Comparison of ENCODE assay signal across 19 cellular contexts in genomic region chr3:156906275-156906674, GRCh38.
DNase-seq lines count a peak whose midpoint lies in the region; ATAC-seq, FAIRE-seq and TF ChIP-seq lines count a peak whose summit lies in the region.
"Had no signal": no experiment of that assay in that cellular context is flagged by ENCODE, and none has a peak within 500 bp of the region (broad histone marks: within the 10 kb centered on the region; RNA-seq: fewer than 3 reads in every experiment).

No MANE protein-coding gene starts in this region.

- intact Hi-C loops in esophagus muscularis mucosa (cut with DNase I) (no loop called here), spleen (cut with DNase I; ENCODE audit: low total_unique reads) (no loop called here)

- no peak overlapping the region for H3K4me3 ChIP-seq in esophagus muscularis mucosa
- H3K4me3 ChIP-seq in parathyroid adenoma (ENCODE audit: low read depth, low read length) = no peak overlapping the region
- no peak overlapping the region for H3K4me3 ChIP-seq in spleen
- H3K4me3 ChIP-seq: BLaER1, GM12878, GM23338 had no signal

- H3K27me3 ChIP-seq in esophagus muscularis mucosa (no peaks in the 10 kb centered on the region), parathyroid adenoma (ENCODE audit: control insufficient read depth, insufficient read depth, low read length) (no peaks in the 10 kb centered on the region), spleen (replicated peaks in 1 of 7) (no peaks in the 10 kb centered on the region)
- H3K27me3 ChIP-seq: BLaER1 had no signal

- no peak overlapping the region for H3K4me2 ChIP-seq in parathyroid adenoma (ENCODE audit: low read length)
- H3K4me2 ChIP-seq: BLaER1, GM23338 had no signal

- no peak for ATAC-seq in HG02870 (IDR thresholded peaks at IDR 0.05; ENCODE audit: unreplicated experiment)
- ATAC-seq: GM12878, GM23338, HepG2 had no signal

- FAIRE-seq in GM12891 (lab: Jason Lieb, UNC) (peak; percentile 75), GM19239 (lab: Jason Lieb, UNC) (no peak)
- FAIRE-seq: GM12878, H54, HepG2, HTR-8/SVneo had no signal

- TF ChIP-seq EP300 in esophagus muscularis mucosa (IDR thresholded peaks at IDR 0.05) = peak; percentile 11

- DNase-seq in GM12891 (ENCODE audit: insufficient read length, low spot score) = no peak
- DNase-seq in esophagus muscularis mucosa (ENCODE audit: extremely low spot score) = no peak
- DNase-seq in spleen = no peak
- no peak for DNase-seq in GM19239 (ENCODE audit: insufficient read length, low spot score)
- DNase-seq in HUDEP-2 (lab: John Stamatoyannopoulos, UW; ENCODE audit: unreplicated experiment in 76 of 76) = no peak
- DNase-seq: 8988T; CD4-positive, alpha-beta memory T cell; DMS53; DND-41; EL; HCEC 1CT had no signal

- no peak for TF ChIP-seq CTCF in esophagus muscularis mucosa (IDR thresholded peaks at IDR 0.05)
- TF ChIP-seq CTCF in parathyroid adenoma (IDR thresholded peaks at IDR 0.05) = no peak
- TF ChIP-seq CTCF in spleen (IDR thresholded peaks at IDR 0.05 in 8 of 11, conservative IDR thresholded peaks at IDR 0.05 in 3 of 11) = no peak

- H3K27ac ChIP-seq in esophagus muscularis mucosa (replicated peaks in 1 of 4) (no peak overlapping the region), parathyroid adenoma (no peak overlapping the region), spleen (no peak overlapping the region)
- H3K27ac ChIP-seq: BLaER1 had no signal

- H3K4me1 ChIP-seq in esophagus muscularis mucosa (no peaks in the 10 kb centered on the region), parathyroid adenoma (no peaks in the 10 kb centered on the region), spleen (no peaks in the 10 kb centered on the region)
- H3K4me1 ChIP-seq: BLaER1 had no signal

- TF ChIP-seq POLR2A in GM12891 (IDR thresholded peaks at IDR 0.05; ENCODE audit: low read depth, low read length) (no peak), esophagus muscularis mucosa (IDR thresholded peaks at IDR 0.05; ENCODE audit: low read depth) (no peak), spleen (IDR thresholded peaks at IDR 0.05) (no peak)

- no peaks in the 10 kb centered on the region for H3K36me3 ChIP-seq in esophagus muscularis mucosa
- no peaks in the 10 kb centered on the region for H3K36me3 ChIP-seq in parathyroid adenoma (ENCODE audit: control insufficient read depth, insufficient read depth, low read length)
- no peaks in the 10 kb centered on the region for H3K36me3 ChIP-seq in spleen
- H3K36me3 ChIP-seq: BLaER1 had no signal

- H3K9ac ChIP-seq in parathyroid adenoma = no peak overlapping the region
- H3K9ac ChIP-seq: BLaER1 had no signal

- 72% methylated on average over 2 of the region's 2 CpGs for WGBS in esophagus muscularis mucosa
- 84 to 92% (median 90%) methylated on average over 2 of the region's 2 CpGs for WGBS in spleen, 5 donors

- no peaks in the 10 kb centered on the region for H3K79me2 ChIP-seq in parathyroid adenoma

- H2AFZ ChIP-seq in parathyroid adenoma = peak overlapping the region; percentile 8
- H2AFZ ChIP-seq: GM23338 had no signal

- H3K9me3 ChIP-seq in esophagus muscularis mucosa = no peaks in the 10 kb centered on the region
- H3K9me3 ChIP-seq in parathyroid adenoma (ENCODE audit: control insufficient read depth, low read length) = no peaks in the 10 kb centered on the region
- H3K9me3 ChIP-seq in spleen = no peaks in the 10 kb centered on the region
- H3K9me3 ChIP-seq: BLaER1 had no signal

TF ChIP-seq in GM12891, 5 proteins besides CTCF, POLR2A, EP300 and RAD21:
- TF ChIP-seq POU2F2 (IDR thresholded peaks at IDR 0.05; ENCODE audit: low read depth, low read length) (no peak), SPI1 (IDR thresholded peaks at IDR 0.05; ENCODE audit: low read depth, low read length) (no peak), TAF1 (IDR thresholded peaks at IDR 0.05; ENCODE audit: low read depth, low read length) (no peak), POLR2AphosphoS5 (IDR thresholded peaks at IDR 0.05; ENCODE audit: low read depth, low read length) (no peak), PAX5 (IDR thresholded peaks at IDR 0.05; ENCODE audit: insufficient read depth, low read length, severe bottlenecking) (no peak)
